1 cellular context compared by ENCODE assay signal in genomic region chr1:86817246-86817826, GRCh38.
TF ChIP-seq lines count a peak whose summit lies in the region.

No MANE protein-coding gene starts in this region.

TF ChIP-seq in H1, 55 proteins besides CTCF, POLR2A, EP300 and RAD21 (continued from another document):
- TF ChIP-seq RBBP5 (IDR thresholded peaks at IDR 0.05; ENCODE audit: borderline replicate concordance, low read depth, low read length) = peak; percentile 49; the same call in 1 of the 2 replicates
- peak; percentile 29 for TF ChIP-seq ASH2L (IDR thresholded peaks at IDR 0.05; ENCODE audit: low read length)
